ENCODE assay signal across 44 cellular contexts in genomic region chr17:62380253-62380652, GRCh38. TPM values are rescaled to one million over a fixed set of nuclear protein-coding genes. Genes with fewer than 3 reads are reported as not detected.
"Had no signal": no experiment of that assay in that cellular context is flagged by ENCODE, and none has a peak within 500 bp of the region (broad histone marks: within the 10 kb centered on the region; RNA-seq: fewer than 3 reads in every experiment).

Gene EFCAB3 (plus strand): TSS chr17:62380553. CDS start chr17:62382980, 2,427 bp downstream.

- H3K9me3 ChIP-seq: adrenal gland, ascending aorta, body of pancreas, breast epithelium had no signal

- ATAC-seq: activated naive CD4-positive, alpha-beta T cell treated with anti-CD3 and anti-CD28 coated beads, Interleukin-2, amount 50 U/mL, for 72 hours; activated naive CD8-positive, alpha-beta T cell treated with anti-CD3 and anti-CD28 coated beads, Interleukin-2, amount 50 U/mL, for 24 hours; activated T-cell treated with anti-CD3 and anti-CD28 coated beads, Interleukin-2, amount 50 U/mL, for 4 hours; activated T-cell treated with anti-CD3 and anti-CD28 coated beads, Interleukin-2, amount 50 U/mL, for 72 hours; activated T-helper 17 cell treated with anti-CD3 and anti-CD28 coated beads, Interleukin-2, amount 50 U/mL, for 72 hours; body of pancreas had no signal

- H3K4me3 Mint-ChIP-seq: activated naive CD4-positive, alpha-beta T cell treated with anti-CD3 and anti-CD28 coated beads for 36 hours; activated naive CD4-positive, alpha-beta T cell treated with anti-CD3 and anti-CD28 coated beads, Interleukin-2, amount 10 ng/mL, durations not matched to agents 7 days and 5 days; activated naive CD4-positive, alpha-beta T cell treated with anti-CD3 and anti-CD28 coated beads, Interleukin-2, amount 50 U/mL, for 24 hours; activated naive CD8-positive, alpha-beta T cell; activated naive CD8-positive, alpha-beta T cell treated with anti-CD3 and anti-CD28 coated beads for 36 hours; activated naive CD8-positive, alpha-beta T cell treated with anti-CD3 and anti-CD28 coated beads, Interleukin-2, amount 10 ng/mL, durations not matched to agents 7 days and 5 days; activated naive CD8-positive, alpha-beta T cell treated with anti-CD3 and anti-CD28 coated beads, Interleukin-2, amount 50 U/mL, for 24 hours; activated T-cell treated with anti-CD3 and anti-CD28 coated beads, Interleukin-2, amount 50 U/mL, for 24 hours; activated T-cell treated with anti-CD3 and anti-CD28 coated beads, Interleukin-2, amount 50 U/mL, for 4 hours; activated T-cell treated with anti-CD3 and anti-CD28 coated beads, Interleukin-2, amount 50 U/mL, for 72 hours; activated T-helper 1 cell treated with anti-CD3 and anti-CD28 coated beads, Interleukin-12 subunit alpha, Interleukin-12 subunit beta, Interleukin-2, Interleukin-4 antibody, amounts not matched to agents 30 ng/mL and 10 ng/mL and 1 ng/mL, durations not matched to agents 14 hours and 24 hours and 36 hours; activated T-helper 17 cell treated with anti-CD3 and anti-CD28 coated beads, Interleukin-2, amount 50 U/mL, for 72 hours; brain; central memory CD8-positive, alpha-beta T cell had no signal

- H3K27ac ChIP-seq: adrenal gland, ascending aorta, body of pancreas, brain microvascular endothelial cell, breast epithelium, cardiac muscle cell had no signal

- H3K27me3 ChIP-seq: ascending aorta, body of pancreas, brain microvascular endothelial cell, breast epithelium had no signal

- H3K4me1 ChIP-seq: adrenal gland, ascending aorta, body of pancreas, breast epithelium had no signal

- H3K9me3 Mint-ChIP-seq: activated naive CD4-positive, alpha-beta T cell treated with anti-CD3 and anti-CD28 coated beads for 36 hours; activated naive CD4-positive, alpha-beta T cell treated with anti-CD3 and anti-CD28 coated beads, Interleukin-2, amount 10 ng/mL, durations not matched to agents 7 days and 5 days; activated naive CD4-positive, alpha-beta T cell treated with anti-CD3 and anti-CD28 coated beads, Interleukin-2, amount 50 U/mL, for 24 hours; activated naive CD4-positive, alpha-beta T cell treated with anti-CD3 and anti-CD28 coated beads, Interleukin-2, amount 50 U/mL, for 72 hours; activated naive CD8-positive, alpha-beta T cell treated with anti-CD3 and anti-CD28 coated beads for 36 hours; activated naive CD8-positive, alpha-beta T cell treated with anti-CD3 and anti-CD28 coated beads, Interleukin-2, amount 10 ng/mL, durations not matched to agents 7 days and 5 days; activated naive CD8-positive, alpha-beta T cell treated with anti-CD3 and anti-CD28 coated beads, Interleukin-2, amount 50 U/mL, for 24 hours; activated T-cell treated with anti-CD3 and anti-CD28 coated beads, Interleukin-2, amount 50 U/mL, for 24 hours; activated T-cell treated with anti-CD3 and anti-CD28 coated beads, Interleukin-2, amount 50 U/mL, for 4 hours; activated T-cell treated with anti-CD3 and anti-CD28 coated beads, Interleukin-2, amount 50 U/mL, for 72 hours; activated T-helper 1 cell treated with anti-CD3 and anti-CD28 coated beads, Interleukin-12 subunit alpha, Interleukin-12 subunit beta, Interleukin-2, Interleukin-4 antibody, amounts not matched to agents 30 ng/mL and 10 ng/mL and 1 ng/mL, durations not matched to agents 14 hours and 24 hours and 36 hours; activated T-helper 17 cell treated with anti-CD3 and anti-CD28 coated beads, Interleukin-2, amount 50 U/mL, for 72 hours; activated T-helper 2 cell treated with anti-CD3 and anti-CD28 coated beads, Interferon-gamma antibody, Interleukin-2, Interleukin-4, amounts not matched to agents 10 μg/mL and 5 μg/mL and 100 μg/mL, durations not matched to agents 14 hours and 24 hours and 36 hours; brain; central memory CD8-positive, alpha-beta T cell had no signal

- H3K4me1 Mint-ChIP-seq: activated naive CD4-positive, alpha-beta T cell treated with anti-CD3 and anti-CD28 coated beads, Interleukin-2, amount 10 ng/mL, durations not matched to agents 7 days and 5 days; activated naive CD4-positive, alpha-beta T cell treated with anti-CD3 and anti-CD28 coated beads, Interleukin-2, amount 50 U/mL, for 24 hours; activated naive CD8-positive, alpha-beta T cell treated with anti-CD3 and anti-CD28 coated beads for 36 hours; activated naive CD8-positive, alpha-beta T cell treated with anti-CD3 and anti-CD28 coated beads, Interleukin-2, amount 10 ng/mL, durations not matched to agents 7 days and 5 days; activated naive CD8-positive, alpha-beta T cell treated with anti-CD3 and anti-CD28 coated beads, Interleukin-2, amount 50 U/mL, for 24 hours; activated T-helper 17 cell treated with anti-CD3 and anti-CD28 coated beads, Interleukin-2, amount 50 U/mL, for 72 hours; brain; central memory CD8-positive, alpha-beta T cell had no signal

- H3K4me3 ChIP-seq: adrenal gland, ascending aorta, body of pancreas, breast epithelium, cardiac muscle cell had no signal

- DNase-seq: activated effector memory CD4-positive, alpha-beta T cell treated with anti-CD3 and anti-CD28 coated beads, Interleukin-2, amount 50 U/mL, for 16 hours; activated effector memory CD4-positive, alpha-beta T cell treated with Interleukin-2 at 50 U/mL for 16 hours; activated gamma-delta T cell; activated gamma-delta T cell treated with Interleukin-2 at 50 U/mL for 16 hours; activated naive CD4-positive, alpha-beta T cell; activated naive CD4-positive, alpha-beta T cell treated with anti-CD3 and anti-CD28 coated beads for 36 hours; activated naive CD4-positive, alpha-beta T cell treated with anti-CD3 and anti-CD28 coated beads, Interleukin-2, amount 10 ng/mL, durations not matched to agents 7 days and 5 days; activated naive CD4-positive, alpha-beta T cell treated with anti-CD3 and anti-CD28 coated beads, Interleukin-2, amount 50 U/mL, for 16 hours; activated naive CD4-positive, alpha-beta T cell treated with Interleukin-2 at 50 U/mL for 16 hours; activated naive CD8-positive, alpha-beta T cell treated with anti-CD3 and anti-CD28 coated beads for 36 hours; activated naive CD8-positive, alpha-beta T cell treated with anti-CD3 and anti-CD28 coated beads, Interleukin-2, amount 10 ng/mL, durations not matched to agents 7 days and 5 days; activated naive CD8-positive, alpha-beta T cell treated with anti-CD3 and anti-CD28 coated beads, Interleukin-2, amount 50 U/mL, for 24 hours; activated T-cell treated with anti-CD3 and anti-CD28 coated beads, Interleukin-2, amount 50 U/mL, for 1 hour; activated T-cell treated with anti-CD3 and anti-CD28 coated beads, Interleukin-2, amount 50 U/mL, for 24 hours; activated T-cell treated with anti-CD3 and anti-CD28 coated beads, Interleukin-2, amount 50 U/mL, for 4 hours; activated T-cell treated with anti-CD3 and anti-CD28 coated beads, Interleukin-2, amount 50 U/mL, for 48 hours; activated T-cell treated with anti-CD3 and anti-CD28 coated beads, Interleukin-2, amount 50 U/mL, for 72 hours; adrenal gland; amniotic stem cell; amygdala; anterior cingulate cortex; aorta; body of pancreas; brain microvascular endothelial cell; caudate nucleus; central memory CD4-positive, alpha-beta T cell; cerebellar nuclear complex had no signal

- H3K36me3 Mint-ChIP-seq: activated naive CD4-positive, alpha-beta T cell treated with anti-CD3 and anti-CD28 coated beads, Interleukin-2, amount 10 ng/mL, durations not matched to agents 7 days and 5 days; activated naive CD4-positive, alpha-beta T cell treated with anti-CD3 and anti-CD28 coated beads, Interleukin-2, amount 50 U/mL, for 24 hours; activated naive CD4-positive, alpha-beta T cell treated with anti-CD3 and anti-CD28 coated beads, Interleukin-2, amount 50 U/mL, for 72 hours; activated naive CD8-positive, alpha-beta T cell; activated naive CD8-positive, alpha-beta T cell treated with anti-CD3 and anti-CD28 coated beads for 36 hours; activated naive CD8-positive, alpha-beta T cell treated with anti-CD3 and anti-CD28 coated beads, Interleukin-2, amount 10 ng/mL, durations not matched to agents 7 days and 5 days; brain had no signal

- H3K36me3 ChIP-seq: adrenal gland, ascending aorta, brain microvascular endothelial cell, breast epithelium, cardiac muscle cell had no signal

- H3K27ac Mint-ChIP-seq: activated naive CD4-positive, alpha-beta T cell treated with anti-CD3 and anti-CD28 coated beads for 36 hours; activated naive CD4-positive, alpha-beta T cell treated with anti-CD3 and anti-CD28 coated beads, Interleukin-2, amount 10 ng/mL, durations not matched to agents 7 days and 5 days; activated naive CD4-positive, alpha-beta T cell treated with anti-CD3 and anti-CD28 coated beads, Interleukin-2, amount 50 U/mL, for 24 hours; activated naive CD4-positive, alpha-beta T cell treated with anti-CD3 and anti-CD28 coated beads, Interleukin-2, amount 50 U/mL, for 72 hours; activated naive CD8-positive, alpha-beta T cell; activated naive CD8-positive, alpha-beta T cell treated with anti-CD3 and anti-CD28 coated beads for 36 hours; activated naive CD8-positive, alpha-beta T cell treated with anti-CD3 and anti-CD28 coated beads, Interleukin-2, amount 10 ng/mL, durations not matched to agents 7 days and 5 days; activated naive CD8-positive, alpha-beta T cell treated with anti-CD3 and anti-CD28 coated beads, Interleukin-2, amount 50 U/mL, for 24 hours; activated T-cell treated with anti-CD3 and anti-CD28 coated beads, Interleukin-2, amount 50 U/mL, for 24 hours; activated T-cell treated with anti-CD3 and anti-CD28 coated beads, Interleukin-2, amount 50 U/mL, for 72 hours; activated T-helper 1 cell treated with anti-CD3 and anti-CD28 coated beads, Interleukin-12 subunit alpha, Interleukin-12 subunit beta, Interleukin-2, Interleukin-4 antibody, amounts not matched to agents 30 ng/mL and 10 ng/mL and 1 ng/mL, durations not matched to agents 14 hours and 24 hours and 36 hours; activated T-helper 17 cell treated with anti-CD3 and anti-CD28 coated beads, Interleukin-2, amount 50 U/mL, for 72 hours; activated T-helper 2 cell treated with anti-CD3 and anti-CD28 coated beads, Interferon-gamma antibody, Interleukin-2, Interleukin-4, amounts not matched to agents 10 μg/mL and 5 μg/mL and 100 μg/mL, durations not matched to agents 14 hours and 24 hours and 36 hours; brain had no signal

RNA-seq across cellular contexts. Expression of gene EFCAB3, which starts in this region (rescaled TPM):
- total RNA-seq: activated naive CD4-positive, alpha-beta T cell treated with anti-CD3 and anti-CD28 coated beads for 36 hours; activated naive CD4-positive, alpha-beta T cell treated with anti-CD3 and anti-CD28 coated beads, Interleukin-2, amount 50 U/mL, for 72 hours; activated naive CD8-positive, alpha-beta T cell treated with anti-CD3 and anti-CD28 coated beads for 36 hours; activated naive CD8-positive, alpha-beta T cell treated with anti-CD3 and anti-CD28 coated beads, Interleukin-2, amount 10 ng/mL, durations not matched to agents 7 days and 5 days; activated T-cell treated with anti-CD3 and anti-CD28 coated beads, Interleukin-2, amount 50 U/mL, for 4 hours; activated T-cell treated with anti-CD3 and anti-CD28 coated beads, Interleukin-2, amount 50 U/mL, for 72 hours; adrenal gland; aorta; ascending aorta; astrocyte; body of pancreas; breast epithelium; bronchial epithelial cell; cardiac muscle cell; cardiac septum; cerebellum; chondrocyte had no signal
- polyA plus RNA-seq: adipose tissue, adrenal gland, aorta, cardiac muscle cell had no signal
